1 cellular context compared by ENCODE assay signal in the genomic region with DNA sequence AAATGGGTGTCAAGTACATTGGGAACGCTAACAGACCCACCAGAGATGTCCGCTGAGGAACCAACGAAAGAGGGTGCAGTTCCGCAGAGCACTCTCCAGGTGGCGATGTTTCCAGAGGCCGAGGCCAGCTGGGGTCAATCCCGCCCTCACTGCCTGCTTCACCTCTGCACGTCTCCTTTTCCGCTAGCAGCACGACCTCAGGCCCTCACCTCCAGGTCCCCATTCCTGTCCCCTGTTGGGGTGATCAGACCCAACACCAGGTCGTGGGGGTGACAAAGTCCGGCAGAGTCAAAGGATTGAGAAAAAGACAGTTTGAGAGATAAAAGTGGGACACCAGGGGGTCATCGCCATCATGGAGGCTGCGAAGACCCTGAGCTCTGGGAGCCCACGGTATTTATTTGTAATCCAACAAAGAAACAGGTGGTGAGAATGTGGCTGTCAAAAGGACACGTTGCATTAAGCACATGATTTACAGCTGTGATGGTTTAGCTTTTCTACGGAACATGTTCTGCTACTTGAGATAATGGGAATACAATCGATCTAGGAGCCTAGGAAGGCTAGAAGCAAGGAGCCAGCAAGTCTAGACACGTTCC.
TF ChIP-seq lines count a peak whose summit lies in the region.

No MANE protein-coding gene starts in this region.

TF ChIP-seq in HepG2, 621 proteins besides CTCF, POLR2A, EP300 and RAD21 (continued from another document and continues in another):
- TF ChIP-seq, protein P1, sequence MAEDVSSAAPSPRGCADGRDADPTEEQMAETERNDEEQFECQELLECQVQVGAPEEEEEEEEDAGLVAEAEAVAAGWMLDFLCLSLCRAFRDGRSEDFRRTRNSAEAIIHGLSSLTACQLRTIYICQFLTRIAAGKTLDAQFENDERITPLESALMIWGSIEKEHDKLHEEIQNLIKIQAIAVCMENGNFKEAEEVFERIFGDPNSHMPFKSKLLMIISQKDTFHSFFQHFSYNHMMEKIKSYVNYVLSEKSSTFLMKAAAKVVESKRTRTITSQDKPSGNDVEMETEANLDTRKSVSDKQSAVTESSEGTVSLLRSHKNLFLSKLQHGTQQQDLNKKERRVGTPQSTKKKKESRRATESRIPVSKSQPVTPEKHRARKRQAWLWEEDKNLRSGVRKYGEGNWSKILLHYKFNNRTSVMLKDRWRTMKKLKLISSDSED (CRISPR knock-in tag; IDR thresholded peaks at IDR 0.05), result no peak
- TF ChIP-seq ZNF562 (CRISPR knock-in tag; IDR thresholded peaks at IDR 0.05; ENCODE audit: borderline replicate concordance), result no peak
- no peak for TF ChIP-seq ZNF335 (CRISPR knock-in tag; IDR thresholded peaks at IDR 0.05)
- no peak for TF ChIP-seq REPIN1 (CRISPR knock-in tag; IDR thresholded peaks at IDR 0.05; ENCODE audit: borderline replicate concordance, low read depth)
- TF ChIP-seq DNMT3B (CRISPR knock-in tag; conservative IDR thresholded peaks at IDR 0.05), result no peak
- TF ChIP-seq, protein P2, sequence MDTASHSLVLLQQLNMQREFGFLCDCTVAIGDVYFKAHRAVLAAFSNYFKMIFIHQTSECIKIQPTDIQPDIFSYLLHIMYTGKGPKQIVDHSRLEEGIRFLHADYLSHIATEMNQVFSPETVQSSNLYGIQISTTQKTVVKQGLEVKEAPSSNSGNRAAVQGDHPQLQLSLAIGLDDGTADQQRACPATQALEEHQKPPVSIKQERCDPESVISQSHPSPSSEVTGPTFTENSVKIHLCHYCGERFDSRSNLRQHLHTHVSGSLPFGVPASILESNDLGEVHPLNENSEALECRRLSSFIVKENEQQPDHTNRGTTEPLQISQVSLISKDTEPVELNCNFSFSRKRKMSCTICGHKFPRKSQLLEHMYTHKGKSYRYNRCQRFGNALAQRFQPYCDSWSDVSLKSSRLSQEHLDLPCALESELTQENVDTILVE (CRISPR knock-in tag; IDR thresholded peaks at IDR 0.05), result no peak
- TF ChIP-seq NR2F1 (CRISPR knock-in tag; IDR thresholded peaks at IDR 0.05), result peak; percentile 86 to 90
- TF ChIP-seq, protein P3, sequence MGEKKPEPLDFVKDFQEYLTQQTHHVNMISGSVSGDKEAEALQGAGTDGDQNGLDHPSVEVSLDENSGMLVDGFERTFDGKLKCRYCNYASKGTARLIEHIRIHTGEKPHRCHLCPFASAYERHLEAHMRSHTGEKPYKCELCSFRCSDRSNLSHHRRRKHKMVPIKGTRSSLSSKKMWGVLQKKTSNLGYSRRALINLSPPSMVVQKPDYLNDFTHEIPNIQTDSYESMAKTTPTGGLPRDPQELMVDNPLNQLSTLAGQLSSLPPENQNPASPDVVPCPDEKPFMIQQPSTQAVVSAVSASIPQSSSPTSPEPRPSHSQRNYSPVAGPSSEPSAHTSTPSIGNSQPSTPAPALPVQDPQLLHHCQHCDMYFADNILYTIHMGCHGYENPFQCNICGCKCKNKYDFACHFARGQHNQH (CRISPR knock-in tag; IDR thresholded peaks at IDR 0.05), result no peak
- no peak for TF ChIP-seq RBFOX2 (IDR thresholded peaks at IDR 0.05; ENCODE audit: low read depth, low read length)
- TF ChIP-seq BORCS8-MEF2B (CRISPR knock-in tag; IDR thresholded peaks at IDR 0.05), result no peak
- TF ChIP-seq ARNT (IDR thresholded peaks at IDR 0.05), result no peak
- TF ChIP-seq, protein P4, sequence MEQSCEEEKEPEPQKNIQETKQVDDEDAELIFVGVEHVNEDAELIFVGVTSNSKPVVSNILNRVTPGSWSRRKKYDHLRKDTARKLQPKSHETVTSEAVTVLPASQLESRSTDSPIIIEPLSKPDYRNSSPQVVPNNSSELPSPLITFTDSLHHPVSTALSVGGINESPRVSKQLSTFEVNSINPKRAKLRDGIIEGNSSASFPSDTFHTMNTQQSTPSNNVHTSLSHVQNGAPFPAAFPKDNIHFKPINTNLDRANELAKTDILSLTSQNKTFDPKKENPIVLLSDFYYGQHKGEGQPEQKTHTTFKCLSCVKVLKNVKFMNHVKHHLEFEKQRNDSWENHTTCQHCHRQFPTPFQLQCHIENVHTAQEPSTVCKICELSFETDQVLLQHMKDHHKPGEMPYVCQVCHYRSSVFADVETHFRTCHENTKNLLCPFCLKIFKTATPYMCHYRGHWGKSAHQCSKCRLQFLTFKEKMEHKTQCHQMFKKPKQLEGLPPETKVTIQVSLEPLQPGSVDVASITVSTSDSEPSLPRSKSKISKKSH (CRISPR knock-in tag; IDR thresholded peaks at IDR 0.05; ENCODE audit: borderline replicate concordance), result 0 out of 2 replicates have a peak, but pooled peaks have one; percentile 45
- TF ChIP-seq, protein P5, sequence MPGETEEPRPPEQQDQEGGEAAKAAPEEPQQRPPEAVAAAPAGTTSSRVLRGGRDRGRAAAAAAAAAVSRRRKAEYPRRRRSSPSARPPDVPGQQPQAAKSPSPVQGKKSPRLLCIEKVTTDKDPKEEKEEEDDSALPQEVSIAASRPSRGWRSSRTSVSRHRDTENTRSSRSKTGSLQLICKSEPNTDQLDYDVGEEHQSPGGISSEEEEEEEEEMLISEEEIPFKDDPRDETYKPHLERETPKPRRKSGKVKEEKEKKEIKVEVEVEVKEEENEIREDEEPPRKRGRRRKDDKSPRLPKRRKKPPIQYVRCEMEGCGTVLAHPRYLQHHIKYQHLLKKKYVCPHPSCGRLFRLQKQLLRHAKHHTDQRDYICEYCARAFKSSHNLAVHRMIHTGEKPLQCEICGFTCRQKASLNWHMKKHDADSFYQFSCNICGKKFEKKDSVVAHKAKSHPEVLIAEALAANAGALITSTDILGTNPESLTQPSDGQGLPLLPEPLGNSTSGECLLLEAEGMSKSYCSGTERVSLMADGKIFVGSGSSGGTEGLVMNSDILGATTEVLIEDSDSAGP (CRISPR knock-in tag; IDR thresholded peaks at IDR 0.05; ENCODE audit: borderline replicate concordance), result peak; percentile 44
- TF ChIP-seq PHB2 (IDR thresholded peaks at IDR 0.05; ENCODE audit: partially characterized antibody), result no peak
- no peak for TF ChIP-seq ZNF766 (CRISPR knock-in tag; IDR thresholded peaks at IDR 0.05; ENCODE audit: borderline replicate concordance)
- no peak for TF ChIP-seq MBD4 (IDR thresholded peaks at IDR 0.05; ENCODE audit: borderline replicate concordance, low read length)
- no peak for TF ChIP-seq ZNF30 (CRISPR knock-in tag; IDR thresholded peaks at IDR 0.05)
- TF ChIP-seq FOXK2 (IDR thresholded peaks at IDR 0.05), result no peak
- TF ChIP-seq, protein P6, sequence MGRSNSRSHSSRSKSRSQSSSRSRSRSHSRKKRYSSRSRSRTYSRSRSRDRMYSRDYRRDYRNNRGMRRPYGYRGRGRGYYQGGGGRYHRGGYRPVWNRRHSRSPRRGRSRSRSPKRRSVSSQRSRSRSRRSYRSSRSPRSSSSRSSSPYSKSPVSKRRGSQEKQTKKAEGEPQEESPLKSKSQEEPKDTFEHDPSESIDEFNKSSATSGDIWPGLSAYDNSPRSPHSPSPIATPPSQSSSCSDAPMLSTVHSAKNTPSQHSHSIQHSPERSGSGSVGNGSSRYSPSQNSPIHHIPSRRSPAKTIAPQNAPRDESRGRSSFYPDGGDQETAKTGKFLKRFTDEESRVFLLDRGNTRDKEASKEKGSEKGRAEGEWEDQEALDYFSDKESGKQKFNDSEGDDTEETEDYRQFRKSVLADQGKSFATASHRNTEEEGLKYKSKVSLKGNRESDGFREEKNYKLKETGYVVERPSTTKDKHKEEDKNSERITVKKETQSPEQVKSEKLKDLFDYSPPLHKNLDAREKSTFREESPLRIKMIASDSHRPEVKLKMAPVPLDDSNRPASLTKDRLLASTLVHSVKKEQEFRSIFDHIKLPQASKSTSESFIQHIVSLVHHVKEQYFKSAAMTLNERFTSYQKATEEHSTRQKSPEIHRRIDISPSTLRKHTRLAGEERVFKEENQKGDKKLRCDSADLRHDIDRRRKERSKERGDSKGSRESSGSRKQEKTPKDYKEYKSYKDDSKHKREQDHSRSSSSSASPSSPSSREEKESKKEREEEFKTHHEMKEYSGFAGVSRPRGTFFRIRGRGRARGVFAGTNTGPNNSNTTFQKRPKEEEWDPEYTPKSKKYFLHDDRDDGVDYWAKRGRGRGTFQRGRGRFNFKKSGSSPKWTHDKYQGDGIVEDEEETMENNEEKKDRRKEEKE (IDR thresholded peaks at IDR 0.05), result no peak
- no peak for TF ChIP-seq ZBTB42 (CRISPR knock-in tag; IDR thresholded peaks at IDR 0.05)
- TF ChIP-seq AKAP8 (CRISPR knock-in tag; IDR thresholded peaks at IDR 0.05), result no peak
- no peak for TF ChIP-seq IRX3 (CRISPR knock-in tag; IDR thresholded peaks at IDR 0.05; ENCODE audit: borderline replicate concordance, low read depth)
- no peak for TF ChIP-seq NAIF1 (CRISPR knock-in tag; IDR thresholded peaks at IDR 0.05; ENCODE audit: borderline replicate concordance)
- TF ChIP-seq, protein P7, sequence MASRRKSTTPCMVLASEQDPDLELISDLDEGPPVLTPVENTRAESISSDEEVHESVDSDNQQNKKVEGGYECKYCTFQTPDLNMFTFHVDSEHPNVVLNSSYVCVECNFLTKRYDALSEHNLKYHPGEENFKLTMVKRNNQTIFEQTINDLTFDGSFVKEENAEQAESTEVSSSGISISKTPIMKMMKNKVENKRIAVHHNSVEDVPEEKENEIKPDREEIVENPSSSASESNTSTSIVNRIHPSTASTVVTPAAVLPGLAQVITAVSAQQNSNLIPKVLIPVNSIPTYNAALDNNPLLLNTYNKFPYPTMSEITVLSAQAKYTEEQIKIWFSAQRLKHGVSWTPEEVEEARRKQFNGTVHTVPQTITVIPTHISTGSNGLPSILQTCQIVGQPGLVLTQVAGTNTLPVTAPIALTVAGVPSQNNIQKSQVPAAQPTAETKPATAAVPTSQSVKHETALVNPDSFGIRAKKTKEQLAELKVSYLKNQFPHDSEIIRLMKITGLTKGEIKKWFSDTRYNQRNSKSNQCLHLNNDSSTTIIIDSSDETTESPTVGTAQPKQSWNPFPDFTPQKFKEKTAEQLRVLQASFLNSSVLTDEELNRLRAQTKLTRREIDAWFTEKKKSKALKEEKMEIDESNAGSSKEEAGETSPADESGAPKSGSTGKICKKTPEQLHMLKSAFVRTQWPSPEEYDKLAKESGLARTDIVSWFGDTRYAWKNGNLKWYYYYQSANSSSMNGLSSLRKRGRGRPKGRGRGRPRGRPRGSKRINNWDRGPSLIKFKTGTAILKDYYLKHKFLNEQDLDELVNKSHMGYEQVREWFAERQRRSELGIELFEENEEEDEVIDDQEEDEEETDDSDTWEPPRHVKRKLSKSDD (CRISPR knock-in tag; IDR thresholded peaks at IDR 0.05; ENCODE audit: low read depth), result no peak
- TF ChIP-seq, protein P8, sequence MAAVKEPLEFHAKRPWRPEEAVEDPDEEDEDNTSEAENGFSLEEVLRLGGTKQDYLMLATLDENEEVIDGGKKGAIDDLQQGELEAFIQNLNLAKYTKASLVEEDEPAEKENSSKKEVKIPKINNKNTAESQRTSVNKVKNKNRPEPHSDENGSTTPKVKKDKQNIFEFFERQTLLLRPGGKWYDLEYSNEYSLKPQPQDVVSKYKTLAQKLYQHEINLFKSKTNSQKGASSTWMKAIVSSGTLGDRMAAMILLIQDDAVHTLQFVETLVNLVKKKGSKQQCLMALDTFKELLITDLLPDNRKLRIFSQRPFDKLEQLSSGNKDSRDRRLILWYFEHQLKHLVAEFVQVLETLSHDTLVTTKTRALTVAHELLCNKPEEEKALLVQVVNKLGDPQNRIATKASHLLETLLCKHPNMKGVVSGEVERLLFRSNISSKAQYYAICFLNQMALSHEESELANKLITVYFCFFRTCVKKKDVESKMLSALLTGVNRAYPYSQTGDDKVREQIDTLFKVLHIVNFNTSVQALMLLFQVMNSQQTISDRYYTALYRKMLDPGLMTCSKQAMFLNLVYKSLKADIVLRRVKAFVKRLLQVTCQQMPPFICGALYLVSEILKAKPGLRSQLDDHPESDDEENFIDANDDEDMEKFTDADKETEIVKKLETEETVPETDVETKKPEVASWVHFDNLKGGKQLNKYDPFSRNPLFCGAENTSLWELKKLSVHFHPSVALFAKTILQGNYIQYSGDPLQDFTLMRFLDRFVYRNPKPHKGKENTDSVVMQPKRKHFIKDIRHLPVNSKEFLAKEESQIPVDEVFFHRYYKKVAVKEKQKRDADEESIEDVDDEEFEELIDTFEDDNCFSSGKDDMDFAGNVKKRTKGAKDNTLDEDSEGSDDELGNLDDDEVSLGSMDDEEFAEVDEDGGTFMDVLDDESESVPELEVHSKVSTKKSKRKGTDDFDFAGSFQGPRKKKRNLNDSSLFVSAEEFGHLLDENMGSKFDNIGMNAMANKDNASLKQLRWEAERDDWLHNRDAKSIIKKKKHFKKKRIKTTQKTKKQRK (IDR thresholded peaks at IDR 0.05; ENCODE audit: low read length), result no peak
- no peak for TF ChIP-seq ZFP37 (CRISPR knock-in tag; IDR thresholded peaks at IDR 0.05; ENCODE audit: borderline replicate concordance)
- 0 out of 2 replicates have a peak, but pooled peaks have one; percentile 44 for TF ChIP-seq ZNF510 (CRISPR knock-in tag; IDR thresholded peaks at IDR 0.05; ENCODE audit: low read depth)
- TF ChIP-seq, protein P9, sequence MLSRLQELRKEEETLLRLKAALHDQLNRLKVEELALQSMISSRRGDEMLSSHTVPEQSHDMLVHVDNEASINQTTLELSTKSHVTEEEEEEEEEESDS (CRISPR knock-in tag; IDR thresholded peaks at IDR 0.05; ENCODE audit: borderline replicate concordance), result no peak
- no peak for TF ChIP-seq CHD4 (IDR thresholded peaks at IDR 0.05; ENCODE audit: borderline replicate concordance, low read length)
- TF ChIP-seq SP5 (CRISPR knock-in tag; IDR thresholded peaks at IDR 0.05; ENCODE audit: borderline replicate concordance, low read depth), result peak; percentile 65; the same call in 1 of the 2 replicates
- no peak for TF ChIP-seq THAP11 (CRISPR knock-in tag; IDR thresholded peaks at IDR 0.05)
- TF ChIP-seq THYN1 (CRISPR knock-in tag; IDR thresholded peaks at IDR 0.05; ENCODE audit: borderline replicate concordance, low read depth), result no peak
- TF ChIP-seq, protein P10, sequence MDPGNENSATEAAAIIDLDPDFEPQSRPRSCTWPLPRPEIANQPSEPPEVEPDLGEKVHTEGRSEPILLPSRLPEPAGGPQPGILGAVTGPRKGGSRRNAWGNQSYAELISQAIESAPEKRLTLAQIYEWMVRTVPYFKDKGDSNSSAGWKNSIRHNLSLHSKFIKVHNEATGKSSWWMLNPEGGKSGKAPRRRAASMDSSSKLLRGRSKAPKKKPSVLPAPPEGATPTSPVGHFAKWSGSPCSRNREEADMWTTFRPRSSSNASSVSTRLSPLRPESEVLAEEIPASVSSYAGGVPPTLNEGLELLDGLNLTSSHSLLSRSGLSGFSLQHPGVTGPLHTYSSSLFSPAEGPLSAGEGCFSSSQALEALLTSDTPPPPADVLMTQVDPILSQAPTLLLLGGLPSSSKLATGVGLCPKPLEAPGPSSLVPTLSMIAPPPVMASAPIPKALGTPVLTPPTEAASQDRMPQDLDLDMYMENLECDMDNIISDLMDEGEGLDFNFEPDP (CRISPR knock-in tag; conservative IDR thresholded peaks at IDR 0.05), result no peak
- TF ChIP-seq, protein P11, sequence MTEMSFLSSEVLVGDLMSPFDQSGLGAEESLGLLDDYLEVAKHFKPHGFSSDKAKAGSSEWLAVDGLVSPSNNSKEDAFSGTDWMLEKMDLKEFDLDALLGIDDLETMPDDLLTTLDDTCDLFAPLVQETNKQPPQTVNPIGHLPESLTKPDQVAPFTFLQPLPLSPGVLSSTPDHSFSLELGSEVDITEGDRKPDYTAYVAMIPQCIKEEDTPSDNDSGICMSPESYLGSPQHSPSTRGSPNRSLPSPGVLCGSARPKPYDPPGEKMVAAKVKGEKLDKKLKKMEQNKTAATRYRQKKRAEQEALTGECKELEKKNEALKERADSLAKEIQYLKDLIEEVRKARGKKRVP (CRISPR knock-in tag; IDR thresholded peaks at IDR 0.05), result no peak
- TF ChIP-seq ZSCAN25 (CRISPR knock-in tag; IDR thresholded peaks at IDR 0.05), result peak; percentile 100
- no peak for TF ChIP-seq ZFP36 (IDR thresholded peaks at IDR 0.05; ENCODE audit: borderline replicate concordance, low read depth, low read length, partially characterized antibody)
- peak; percentile 78 for TF ChIP-seq ZMYM4 (CRISPR knock-in tag; IDR thresholded peaks at IDR 0.05)
- peak; percentile 45; the same call in 1 of the 2 replicates for TF ChIP-seq ZNF331 (CRISPR knock-in tag; IDR thresholded peaks at IDR 0.05)
- no peak for TF ChIP-seq MBNL3 (CRISPR knock-in tag; conservative IDR thresholded peaks at IDR 0.05)
- TF ChIP-seq TCF7 (IDR thresholded peaks at IDR 0.05; ENCODE audit: low read depth), result no peak
- no peak for TF ChIP-seq ZNF816 (CRISPR knock-in tag; IDR thresholded peaks at IDR 0.05; ENCODE audit: borderline replicate concordance)
- TF ChIP-seq ZFYVE20 (CRISPR knock-in tag; IDR thresholded peaks at IDR 0.05; ENCODE audit: borderline replicate concordance, low read depth), result no peak
